7 cellular contexts compared by ENCODE assay signal in genomic region chr17:68511254-68511670, GRCh38. TPM values are rescaled to one million over a fixed set of nuclear protein-coding genes. Genes with fewer than 3 reads are reported as not detected.
DNase-seq lines count a peak whose midpoint lies in the region; ATAC-seq and TF ChIP-seq lines count a peak whose summit lies in the region.

No MANE protein-coding gene starts in this region.

- peaks cover 4% of the 10 kb centered on the region for H3K79me1 ChIP-seq in neuronal stem cell (ENCODE audit: low read depth, low read length)

- H4K91ac ChIP-seq in neuronal stem cell (ENCODE audit: low read depth, low read length, poor library complexity), result no peak overlapping the region

- H3K4me2 ChIP-seq in neuronal stem cell (ENCODE audit: insufficient read depth, low read length, poor library complexity, severe bottlenecking), result peak overlapping the region; percentile 84

- no peak overlapping the region for H3K23ac ChIP-seq in neuronal stem cell (ENCODE audit: low read depth, low read length, poor library complexity)

- DNase-seq in GM13977 (ENCODE audit: low spot score), result no peak
- peak; percentile 46 for DNase-seq in OCI-M1 (lab: John Stamatoyannopoulos, UW)
- DNase-seq in neuronal stem cell (ENCODE audit: low spot score), result no peak
- DNase-seq in stimulated activated CD8-positive, alpha-beta memory T cell treated with anti-CD3 and anti-CD28 coated beads, Interleukin-4, amount 100 ng/mL, for 48 hours, result no peak

- H3K4me1 ChIP-seq in endocrine pancreas (ENCODE audit: control insufficient read depth, insufficient read depth, low read length), result peaks cover 18% of the 10 kb centered on the region
- H3K4me1 ChIP-seq in neuronal stem cell (ENCODE audit: control insufficient read depth in 2 of 2, insufficient read depth in 1 of 2, low read depth in 1 of 2, low read length in 2 of 2), result peaks cover 1 to 32% of the 10 kb centered on the region in 2 donors

- peak overlapping the region; percentile 100 for H3K9ac ChIP-seq in endocrine pancreas (ENCODE audit: control insufficient read depth, insufficient read depth, low read length)
- H3K9ac ChIP-seq in neuronal stem cell (ENCODE audit: low read depth, low read length, poor library complexity), result no peak overlapping the region

- peak overlapping the region; percentile 88 for H2AFZ ChIP-seq in neuronal stem cell (ENCODE audit: low read length)

- ATAC-seq in GM18861 (IDR thresholded peaks at IDR 0.05; ENCODE audit: unreplicated experiment) (no peak), HG03196 (IDR thresholded peaks at IDR 0.05; ENCODE audit: unreplicated experiment) (no peak)

- no peak overlapping the region for H2BK15ac ChIP-seq in neuronal stem cell (ENCODE audit: low read length)

- H2BK120ac ChIP-seq in neuronal stem cell (ENCODE audit: low read depth, low read length), result no peak overlapping the region

- peak overlapping the region; percentile 95 for H3K27ac ChIP-seq in neuronal stem cell (replicated peaks; ENCODE audit: low read length)

- no peak overlapping the region for H2AK5ac ChIP-seq in neuronal stem cell (ENCODE audit: low read depth, low read length)

- H2BK5ac ChIP-seq in neuronal stem cell (ENCODE audit: low read length), result no peak overlapping the region

- no peak overlapping the region for H2BK12ac ChIP-seq in neuronal stem cell (ENCODE audit: low read length)

- H3K18ac ChIP-seq in neuronal stem cell (ENCODE audit: low read length), result no peak overlapping the region

- TF ChIP-seq CTCF in GM13977 (IDR thresholded peaks at IDR 0.05; ENCODE audit: extremely low read depth, insufficient read depth, missing control alignments), result peak; percentile 29

- H3K27me3 ChIP-seq in endocrine pancreas (ENCODE audit: control insufficient read depth, insufficient read depth, low read length) (no peaks in the 10 kb centered on the region), neuronal stem cell (ENCODE audit: control insufficient read depth in 3 of 3, insufficient read depth in 3 of 3, low read depth in 1 of 3, low read length in 3 of 3) (no peaks in the 10 kb centered on the region)

- no peaks in the 10 kb centered on the region for H3K9me3 ChIP-seq in endocrine pancreas (ENCODE audit: control insufficient read depth, low read length)
- no peaks in the 10 kb centered on the region for H3K9me3 ChIP-seq in neuronal stem cell (replicated peaks in 1 of 2; ENCODE audit: control insufficient read depth in 2 of 2, insufficient read depth in 1 of 2, low read depth in 1 of 2, low read length in 2 of 2)

- H3K14ac ChIP-seq in neuronal stem cell (ENCODE audit: low read length), result no peak overlapping the region

- no CpG with 5 or more reads among the region's 10 CpGs for WGBS in neuronal stem cell (ENCODE audit: extremely low coverage in 2 of 2, insufficient read length in 2 of 2, insufficient replicate concordance in 1 of 2), 2 donors

- no peak overlapping the region for H4K8ac ChIP-seq in neuronal stem cell (ENCODE audit: low read depth, low read length)

- H3K4ac ChIP-seq in neuronal stem cell (ENCODE audit: low read length), result no peak overlapping the region

- H3K36me3 ChIP-seq in endocrine pancreas (ENCODE audit: control insufficient read depth, insufficient read depth, low read length), result no peaks in the 10 kb centered on the region
- peaks cover 2 to 17% of the 10 kb centered on the region in 2 donors for H3K36me3 ChIP-seq in neuronal stem cell (replicated peaks in 1 of 2; ENCODE audit: control insufficient read depth in 2 of 2, insufficient read depth in 2 of 2, low read length in 2 of 2)

- H3K4me3 ChIP-seq in endocrine pancreas (ENCODE audit: control insufficient read depth, insufficient read depth, low read length), result peak overlapping the region; percentile 58
- peak overlapping the region; percentile 74 to 91 for H3K4me3 ChIP-seq in neuronal stem cell (ENCODE audit: low read length in 2 of 2)

- in situ Hi-C loops in GM13977 (cut with MboI; ENCODE audit: low pct_unique_long_range_greater_than_20kb, low sequenced_read_pairs, unreplicated experiment), result no loop called here

RNA-seq across cellular contexts. Expression of gene PRKAR1A, which starts 1.0 kb away (rescaled TPM):
- polyA plus RNA-seq in neuronal stem cell (2013, experiment 1 of 2), result 90.5 TPM
- 93.4 TPM for polyA plus RNA-seq in neuronal stem cell (2013, experiment 2 of 2)

RNA-seq across cellular contexts. Expression of gene WIPI1, which starts 54.0 kb away (rescaled TPM):
- 16.5 TPM for polyA plus RNA-seq in neuronal stem cell (2013, experiment 1 of 2)
- 15.9 TPM for polyA plus RNA-seq in neuronal stem cell (2013, experiment 2 of 2)
